ENCODE assay signal across 8 cellular contexts in the genomic region with DNA sequence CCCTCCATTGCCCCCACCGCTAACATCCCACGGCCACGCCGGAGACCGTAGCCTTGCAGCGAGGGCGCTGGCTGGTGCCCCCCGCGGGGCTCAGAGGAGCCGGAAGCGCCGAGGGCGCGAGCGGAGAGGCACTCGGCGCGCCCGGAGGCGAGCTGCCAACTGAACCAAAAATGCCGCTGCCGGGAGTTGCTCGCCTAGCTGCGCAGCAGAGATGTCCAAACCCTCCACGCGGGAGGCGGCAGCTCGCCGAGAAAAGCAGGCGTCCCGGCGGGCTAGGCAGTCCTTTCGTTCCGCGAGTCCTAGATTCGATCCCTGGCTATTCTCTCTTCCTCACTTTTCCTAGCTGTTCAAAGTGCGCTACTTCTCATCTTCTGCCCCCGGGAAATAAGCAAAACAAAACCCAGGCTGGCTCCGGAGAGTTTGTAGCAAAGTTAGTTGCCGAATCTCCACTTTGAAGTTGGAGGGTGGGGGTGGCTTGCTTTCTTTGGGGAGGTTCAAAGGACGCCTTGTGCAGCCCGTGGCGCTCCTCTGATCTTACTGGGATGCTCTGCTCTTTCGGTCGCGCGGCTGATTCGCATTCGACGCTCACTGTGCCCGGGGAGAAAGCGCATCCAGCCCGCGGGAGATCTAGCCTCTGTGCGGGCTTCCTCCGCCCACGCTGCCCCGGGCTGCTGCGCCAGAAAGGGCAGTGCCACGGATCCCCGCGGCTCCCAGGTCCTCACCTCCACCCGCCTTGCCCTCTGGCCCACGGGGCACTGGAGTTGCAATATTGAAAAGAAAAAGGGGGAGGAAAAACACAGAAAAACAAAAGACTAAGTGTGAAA. TPM values are rescaled to one million over a fixed set of nuclear protein-coding genes. Genes with fewer than 3 reads are reported as not detected.
DNase-seq lines count a peak whose midpoint lies in the region; ATAC-seq and TF ChIP-seq lines count a peak whose summit lies in the region.

No MANE protein-coding gene starts in this region.

- H3K27me3 ChIP-seq in kidney epithelial cell (ENCODE audit: control insufficient read depth, insufficient read depth, low read length) (peaks cover 95% of the 10 kb centered on the region), stomach smooth muscle (ENCODE audit: control insufficient read depth in 1 of 2, insufficient read depth in 2 of 2, low read length in 2 of 2) (peaks cover 85 to 100% of the 10 kb centered on the region in 2 donors)

- H3K4me1 ChIP-seq in stomach smooth muscle (ENCODE audit: control insufficient read depth, insufficient read depth, low read length) = peaks cover 36% of the 10 kb centered on the region
- no peaks in the 10 kb centered on the region for H3K4me1 ChIP-seq in OCI-LY7 (ENCODE audit: insufficient read depth, low read length, poor library complexity, severe bottlenecking)

- ATAC-seq in HG03196 (IDR thresholded peaks at IDR 0.05; ENCODE audit: unreplicated experiment) (no peak), HG03460 (IDR thresholded peaks at IDR 0.05; ENCODE audit: unreplicated experiment) (no peak)

- no peaks in the 10 kb centered on the region for H3K79me2 ChIP-seq in OCI-LY7 (ENCODE audit: insufficient read depth, low read depth, low read length)

- TF ChIP-seq CTCF in brain (conservative IDR thresholded peaks at IDR 0.05) = no peak
- no peak for TF ChIP-seq CTCF in kidney epithelial cell (IDR thresholded peaks at IDR 0.05; ENCODE audit: insufficient read depth, low read length, poor library complexity, severe bottlenecking)
- no peak for TF ChIP-seq CTCF in OCI-LY7 (conservative IDR thresholded peaks at IDR 0.05; ENCODE audit: low read length)

- H3K9me2 ChIP-seq in OCI-LY7 (ENCODE audit: insufficient read depth, low read length) = no peaks in the 10 kb centered on the region

- H2AFZ ChIP-seq in OCI-LY7 (ENCODE audit: low read length) = no peak overlapping the region

- H3K9me3 Mint-ChIP-seq in brain = peaks cover 0 to 23% (median 5%) of the 10 kb centered on the region in 5 experiments

- peaks cover 99% of the 10 kb centered on the region for H3K27me3 Mint-ChIP-seq in brain

- CTCF ChIA-PET in OCI-LY7 (lab: Charles Lee; ENCODE audit: unreplicated experiment) = no interaction called here

- H3K4me1 Mint-ChIP-seq in brain = peaks cover 52% of the 10 kb centered on the region

- DNase-seq in Daoy (ENCODE audit: low read depth) = peak; percentile 29
- peak; percentile 22 for DNase-seq in NCI-H1105 (lab: John Stamatoyannopoulos, UW)
- DNase-seq in kidney epithelial cell (ENCODE audit: low read depth) = no peak
- no peak for DNase-seq in OCI-LY7 (ENCODE audit: low spot score)

- POLR2A ChIA-PET in OCI-LY7 (lab: Charles Lee) = no interaction called here

- H3K9me3 ChIP-seq in stomach smooth muscle (ENCODE audit: control insufficient read depth in 2 of 2, low read length in 2 of 2) = peaks cover 0 to 2% of the 10 kb centered on the region in 2 donors
- no peaks in the 10 kb centered on the region for H3K9me3 ChIP-seq in OCI-LY7 (ENCODE audit: low read length)

- H3K9ac ChIP-seq in stomach smooth muscle (ENCODE audit: low read length in 2 of 2) = no peak overlapping the region

- H3K27ac Mint-ChIP-seq in brain = peak overlapping the region in 2 of 5 experiments; percentile 40 to 50

- H3K27ac ChIP-seq in stomach smooth muscle (ENCODE audit: low read length) = no peak overlapping the region
- no peak overlapping the region for H3K27ac ChIP-seq in OCI-LY7 (ENCODE audit: low read depth, low read length, poor library complexity, severe bottlenecking)

- no peak overlapping the region for H3K4me2 ChIP-seq in OCI-LY7 (ENCODE audit: low read length)

- H3K4me3 ChIP-seq in kidney epithelial cell (ENCODE audit: low read depth, low read length) (peak overlapping the region; percentile 31), stomach smooth muscle (ENCODE audit: low read length in 2 of 2) (peak overlapping the region; percentile 69), OCI-LY7 (ENCODE audit: low read depth, low read length, poor library complexity, severe bottlenecking) (no peak overlapping the region)

- intact Hi-C loops in OCI-LY7 (cut with micrococcal nuclease; ENCODE audit: unreplicated experiment) = no loop called here

- no TSS peak for BruUV-seq in OCI-LY7 (replicated peaks; lab: Mats Ljungman, UMichigan)

- H3K4me3 Mint-ChIP-seq in brain = peak overlapping the region; percentile 83 to 92 (median 88)

- H3K36me3 ChIP-seq in kidney epithelial cell (ENCODE audit: control insufficient read depth, insufficient read depth, low read length) = no peaks in the 10 kb centered on the region
- H3K36me3 ChIP-seq in stomach smooth muscle (ENCODE audit: control insufficient read depth in 2 of 2, insufficient read depth in 2 of 2, low read length in 2 of 2) = no peaks in the 10 kb centered on the region
- no peaks in the 10 kb centered on the region for H3K36me3 ChIP-seq in OCI-LY7 (ENCODE audit: insufficient read depth, low read length)

- H4K20me1 ChIP-seq in OCI-LY7 (ENCODE audit: insufficient read depth, low read length) = no peaks in the 10 kb centered on the region

- H3K36me3 Mint-ChIP-seq in brain = no peaks in the 10 kb centered on the region

RNA-seq across cellular contexts. Expression of a gene that starts 0.7 kb away (rescaled TPM):
- total RNA-seq in Daoy (2014; rRNA removed; shearing (Covaris generic)) = 0.86 and 1.9 TPM in 2 replicates
- polyA plus RNA-seq in brain (ENCODE audit: insufficient read depth, low read depth, low replicate concordance) = 1.7 TPM
- total RNA-seq in kidney epithelial cell = 0.89 TPM in 1 of 2 replicates, not detected in the other
- not detected in 2 replicates for total RNA-seq in OCI-LY7 (2014; rRNA removed; shearing (Covaris generic))
- not detected in 2 replicates for total RNA-seq in OCI-LY7 (2022)

Comparison
In these comparisons a context has a peak if more than half of its experiments do, and no peak if none do; other contexts are left out.
1. DNase-seq: peak in Daoy (single experiment) and NCI-H1105 (single experiment); none in kidney epithelial cell (single experiment) and OCI-LY7 (single experiment).